Comparison of ENCODE assay signal across 14 cellular contexts in the genomic region with DNA sequence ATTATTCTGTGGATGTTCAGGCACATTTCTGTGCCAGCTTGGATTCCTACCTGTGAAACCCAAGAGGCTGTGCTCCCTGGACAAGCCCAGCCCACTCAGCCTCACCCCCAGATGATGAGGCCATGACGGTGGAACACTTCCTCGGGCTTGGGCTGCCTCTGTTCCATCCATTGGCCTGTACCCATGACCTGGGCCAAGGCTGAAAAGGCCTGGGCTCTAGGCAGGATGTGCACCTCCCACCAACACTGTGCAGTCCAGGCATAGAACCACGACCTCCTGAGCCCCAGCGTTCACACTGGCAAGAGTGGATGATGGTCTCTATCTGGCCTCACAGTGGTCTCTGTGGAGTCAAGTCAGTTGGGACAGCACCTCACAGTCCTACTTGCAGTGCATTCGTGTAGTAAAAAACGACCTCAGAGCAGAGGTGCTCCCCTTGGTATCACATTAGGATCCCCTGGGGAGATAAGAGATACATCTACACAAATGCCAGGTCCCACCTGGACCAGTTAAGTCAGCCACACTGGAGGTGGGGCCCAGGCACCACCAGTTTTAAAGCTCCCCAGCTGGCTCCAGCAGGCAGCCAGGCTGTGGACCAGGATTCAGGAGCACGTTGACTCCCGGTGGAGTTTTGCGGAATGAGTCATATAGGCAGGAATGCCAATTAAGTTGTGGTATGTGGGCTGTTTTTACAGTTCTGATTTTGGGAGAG. TPM values are rescaled to one million over a fixed set of nuclear protein-coding genes. Genes with fewer than 3 reads are reported as not detected.
DNase-seq lines count a peak whose midpoint lies in the region; ATAC-seq, FAIRE-seq and TF ChIP-seq lines count a peak whose summit lies in the region.
"Had no signal": no experiment of that assay in that cellular context is flagged by ENCODE, and none has a peak within 500 bp of the region (broad histone marks: within the 10 kb centered on the region; RNA-seq: fewer than 3 reads in every experiment).

No MANE protein-coding gene starts in this region.

- H3K27me3 Mint-ChIP-seq in Caco-2 (ENCODE audit: insufficient read depth, unreplicated experiment) (no peaks in the 10 kb centered on the region), MCF 10A (ENCODE audit: insufficient read depth, unreplicated experiment) (no peaks in the 10 kb centered on the region)

- no peaks in the 10 kb centered on the region for H3K36me3 Mint-ChIP-seq in Caco-2 (ENCODE audit: insufficient read depth, unreplicated experiment)
- H3K36me3 Mint-ChIP-seq in MCF 10A (ENCODE audit: insufficient read depth, unreplicated experiment): no peaks in the 10 kb centered on the region
- H3K36me3 Mint-ChIP-seq: CD8-positive, alpha-beta memory T cell had no signal

- BruUV-seq in Caco-2 (replicated peaks; lab: Mats Ljungman, UMichigan) (no TSS peak), MCF 10A (replicated peaks; lab: Mats Ljungman, UMichigan) (no TSS peak)

- intact Hi-C loops in Caco-2 (cut with micrococcal nuclease; ENCODE audit: unreplicated experiment) (no loop called here), MCF 10A (cut with micrococcal nuclease) (no loop called here), left lung (cut with DNase I) (no loop called here)

- H3K27ac ChIP-seq in left lung: no peak overlapping the region
- no peak overlapping the region for H3K27ac ChIP-seq in coronary artery
- H3K27ac ChIP-seq: neutrophil had no signal

- H3K4me3 Mint-ChIP-seq in Caco-2 (ENCODE audit: unreplicated experiment): no peak overlapping the region
- no peak overlapping the region for H3K4me3 Mint-ChIP-seq in MCF 10A (ENCODE audit: unreplicated experiment)
- H3K4me3 Mint-ChIP-seq: CD8-positive, alpha-beta memory T cell had no signal

- ATAC-seq in left lung: peak; percentile 16
- ATAC-seq in GM21529 (IDR thresholded peaks at IDR 0.05; ENCODE audit: unreplicated experiment): no peak

- H3K9me3 Mint-ChIP-seq in Caco-2 (ENCODE audit: unreplicated experiment) (no peaks in the 10 kb centered on the region), MCF 10A (ENCODE audit: unreplicated experiment) (no peaks in the 10 kb centered on the region)

- peak overlapping the region; percentile 46 for H3K27ac Mint-ChIP-seq in Caco-2 (ENCODE audit: unreplicated experiment)
- H3K27ac Mint-ChIP-seq in MCF 10A (ENCODE audit: low read depth, unreplicated experiment): no peak overlapping the region
- H3K27ac Mint-ChIP-seq: CD8-positive, alpha-beta memory T cell had no signal

- POLR2A ChIA-PET in Caco-2 (lab: Charles Lee): no interaction called here
- POLR2A ChIA-PET in MCF 10A (lab: Yijun Ruan, JAX): no interaction called here

- TF ChIP-seq CTCF in Caco-2 (IDR thresholded peaks at IDR 0.05; ENCODE audit: insufficient read depth in 1 of 2, low read depth in 1 of 2, low read length in 1 of 2, severe bottlenecking in 1 of 2, unreplicated experiment in 1 of 2): no peak
- TF ChIP-seq CTCF in MCF 10A (IDR thresholded peaks at IDR 0.05; ENCODE audit: unreplicated experiment): no peak
- TF ChIP-seq CTCF in left lung (IDR thresholded peaks at IDR 0.05): no peak
- no peak for TF ChIP-seq CTCF in coronary artery (IDR thresholded peaks at IDR 0.05)

- H3K27me3 ChIP-seq in Caco-2 (replicated peaks; ENCODE audit: control insufficient read depth, insufficient read depth, low read length) (no peaks in the 10 kb centered on the region), left lung (no peaks in the 10 kb centered on the region)

- peaks cover 6% of the 10 kb centered on the region for H3K4me1 Mint-ChIP-seq in Caco-2 (ENCODE audit: low read depth, unreplicated experiment)
- H3K4me1 Mint-ChIP-seq in MCF 10A (ENCODE audit: insufficient read depth, unreplicated experiment): peaks cover 6% of the 10 kb centered on the region
- H3K4me1 Mint-ChIP-seq: CD8-positive, alpha-beta memory T cell had no signal

- CTCF ChIA-PET in Caco-2 (lab: Charles Lee): no interaction called here
- CTCF ChIA-PET in MCF 10A (lab: Yijun Ruan, JAX): no interaction called here

- H3K9me3 ChIP-seq in Caco-2: no peaks in the 10 kb centered on the region
- H3K9me3 ChIP-seq in left lung: no peaks in the 10 kb centered on the region
- H3K9me3 ChIP-seq: HAP-1, neutrophil had no signal

- H3K36me3 ChIP-seq in Caco-2 (ENCODE audit: control insufficient read depth, insufficient read depth, low read length): no peaks in the 10 kb centered on the region
- no peaks in the 10 kb centered on the region for H3K36me3 ChIP-seq in left lung
- H3K36me3 ChIP-seq: HAP-1, neutrophil had no signal

- peaks cover 10% of the 10 kb centered on the region for H3K4me1 ChIP-seq in Caco-2
- peaks cover 0 to 4% of the 10 kb centered on the region in 2 donors for H3K4me1 ChIP-seq in left lung
- H3K4me1 ChIP-seq: HAP-1 had no signal

- no peak for FAIRE-seq in HTR-8/SVneo (lab: Jason Lieb, UNC)

- DNase-seq in Caco-2 (peak; percentile 45 to 63), HTR-8/SVneo (ENCODE audit: insufficient read length, low spot score) (peak; percentile 74), MCF 10A (ENCODE audit: unreplicated experiment) (peak; percentile 71), left lung (no peak), coronary artery (ENCODE audit: low spot score) (no peak), NAMALWA (ENCODE audit: low spot score) (no peak)
- DNase-seq in activated CD4-positive, alpha-beta T cell treated with anti-CD3 and anti-CD28 coated beads for 48 hours: no peak
- DNase-seq: activated CD8-positive, alpha-beta memory T cell treated with anti-CD3 and anti-CD28 coated beads, Interleukin-2, amount 50 U/mL, for 4 hours; CD8-positive, alpha-beta memory T cell; hypothalamus; NCI-H2171 treated with DMSO at 0.1 percent for 48 hours had no signal

- H3K4me3 ChIP-seq in Caco-2 (ENCODE audit: low read depth, low read length): no peak overlapping the region
- no peak overlapping the region for H3K4me3 ChIP-seq in left lung
- no peak overlapping the region for H3K4me3 ChIP-seq in coronary artery
- H3K4me3 ChIP-seq: HAP-1 had no signal

RNA-seq across cellular contexts. Expression of a gene that starts 39.0 kb away (rescaled TPM):
- total RNA-seq in Caco-2 (2022): 51.6 and 57.4 TPM in 2 replicates
- 50.7 and 53.3 TPM in 2 replicates for total RNA-seq in MCF 10A (2022)
- 10 to 100 TPM; 38.7 to 41.0 TPM for total RNA-seq in left lung

Comparison
In these comparisons a context has a peak if more than half of its experiments do, and no peak if none do; other contexts are left out.
1. DNase-seq: peak in Caco-2 (2 of 2), HTR-8/SVneo (single experiment) and MCF 10A (single experiment); none in left lung (0 of 2), activated CD4-positive, alpha-beta T cell treated with anti-CD3 and anti-CD28 coated beads for 48 hours (single experiment), coronary artery (single experiment) and NAMALWA (single experiment).